In genomic region chr4:16233569-16234177, GRCh38 we compare ENCODE assay signal across 21 cellular contexts.
"Had no signal": no experiment of that assay in that cellular context is flagged by ENCODE, and none has a peak within 500 bp of the region (broad histone marks: within the 10 kb centered on the region; RNA-seq: fewer than 3 reads in every experiment).

No MANE protein-coding gene starts in this region.

- H3K4me3 ChIP-seq: esophagus muscularis mucosa, gastroesophageal sphincter, mucosa of descending colon, neural progenitor cell, suprapubic skin had no signal

- H3K36me3 ChIP-seq: esophagus muscularis mucosa, gastroesophageal sphincter, neural progenitor cell, suprapubic skin had no signal

- H3K4me1 ChIP-seq: neural progenitor cell had no signal

- DNase-seq: activated CD8-positive, alpha-beta T cell treated with anti-CD3 and anti-CD28 coated beads for 36 hours; activated effector memory CD4-positive, alpha-beta T cell treated with Interleukin-2 at 50 U/mL for 16 hours; activated T-cell treated with anti-CD3 and anti-CD28 coated beads, Interleukin-2, amount 50 U/mL, for 24 hours; amniotic stem cell; dermis blood vessel endothelial cell; effector memory CD4-positive, alpha-beta T cell; immature natural killer cell; kidney glomerular epithelial cell; mesenchymal stem cell; mucosa of descending colon; naive thymus-derived CD4-positive, alpha-beta T cell; stimulated activated CD4-positive, alpha-beta T cell treated with anti-CD3 and anti-CD28 coated beads, Interleukin-2, amount 100 ng/mL, for 24 hours; stimulated activated naive CD8-positive, alpha-beta T cell treated with anti-CD3 and anti-CD28 coated beads, Interleukin-15, Interleukin-2, amounts not matched to agents 100 U/mL and 50 U/mL, for 24 hours; trophoblast cell had no signal

- H3K9me3 ChIP-seq: esophagus muscularis mucosa, gastroesophageal sphincter, mucosa of descending colon, suprapubic skin had no signal

- H3K27me3 Mint-ChIP-seq: activated CD8-positive, alpha-beta T cell treated with anti-CD3 and anti-CD28 coated beads for 36 hours; activated naive CD4-positive, alpha-beta T cell treated with anti-CD3 and anti-CD28 coated beads, Interleukin-2, amount 50 U/mL, for 24 hours; activated T-cell treated with anti-CD3 and anti-CD28 coated beads, Interleukin-2, amount 50 U/mL, for 24 hours; progenitor cell of endocrine pancreas had no signal

- H3K9me3 Mint-ChIP-seq: activated CD4-positive, alpha-beta T cell treated with anti-CD3 and anti-CD28 coated beads, Interleukin-2, amount 10 ng/mL, durations not matched to agents 24 days and 14 days; activated CD8-positive, alpha-beta T cell treated with anti-CD3 and anti-CD28 coated beads for 36 hours; activated naive CD4-positive, alpha-beta T cell treated with anti-CD3 and anti-CD28 coated beads, Interleukin-2, amount 50 U/mL, for 24 hours; activated T-cell treated with anti-CD3 and anti-CD28 coated beads, Interleukin-2, amount 50 U/mL, for 24 hours; immature natural killer cell; naive thymus-derived CD4-positive, alpha-beta T cell; neural progenitor cell had no signal

- H3K27ac Mint-ChIP-seq: activated CD4-positive, alpha-beta T cell treated with anti-CD3 and anti-CD28 coated beads, Interleukin-2, amount 10 ng/mL, durations not matched to agents 24 days and 14 days; activated CD8-positive, alpha-beta T cell treated with anti-CD3 and anti-CD28 coated beads for 36 hours; activated T-cell treated with anti-CD3 and anti-CD28 coated beads, Interleukin-2, amount 50 U/mL, for 24 hours; immature natural killer cell; naive thymus-derived CD4-positive, alpha-beta T cell; neural progenitor cell; progenitor cell of endocrine pancreas had no signal

- H3K4me3 Mint-ChIP-seq: activated CD4-positive, alpha-beta T cell treated with anti-CD3 and anti-CD28 coated beads, Interleukin-2, amount 10 ng/mL, durations not matched to agents 24 days and 14 days; activated CD8-positive, alpha-beta T cell treated with anti-CD3 and anti-CD28 coated beads for 36 hours; activated naive CD4-positive, alpha-beta T cell treated with anti-CD3 and anti-CD28 coated beads, Interleukin-2, amount 50 U/mL, for 24 hours; activated T-cell treated with anti-CD3 and anti-CD28 coated beads, Interleukin-2, amount 50 U/mL, for 24 hours; immature natural killer cell; naive thymus-derived CD4-positive, alpha-beta T cell; neural progenitor cell had no signal

- H3K27me3 ChIP-seq: esophagus muscularis mucosa, gastroesophageal sphincter, neural progenitor cell, suprapubic skin had no signal

- H3K27ac ChIP-seq: esophagus muscularis mucosa, gastroesophageal sphincter, neural progenitor cell, suprapubic skin had no signal

- H3K36me3 Mint-ChIP-seq: activated naive CD4-positive, alpha-beta T cell treated with anti-CD3 and anti-CD28 coated beads, Interleukin-2, amount 50 U/mL, for 24 hours; immature natural killer cell; naive thymus-derived CD4-positive, alpha-beta T cell had no signal
